ENCODE assay signal across 8 cellular contexts in the genomic region with DNA sequence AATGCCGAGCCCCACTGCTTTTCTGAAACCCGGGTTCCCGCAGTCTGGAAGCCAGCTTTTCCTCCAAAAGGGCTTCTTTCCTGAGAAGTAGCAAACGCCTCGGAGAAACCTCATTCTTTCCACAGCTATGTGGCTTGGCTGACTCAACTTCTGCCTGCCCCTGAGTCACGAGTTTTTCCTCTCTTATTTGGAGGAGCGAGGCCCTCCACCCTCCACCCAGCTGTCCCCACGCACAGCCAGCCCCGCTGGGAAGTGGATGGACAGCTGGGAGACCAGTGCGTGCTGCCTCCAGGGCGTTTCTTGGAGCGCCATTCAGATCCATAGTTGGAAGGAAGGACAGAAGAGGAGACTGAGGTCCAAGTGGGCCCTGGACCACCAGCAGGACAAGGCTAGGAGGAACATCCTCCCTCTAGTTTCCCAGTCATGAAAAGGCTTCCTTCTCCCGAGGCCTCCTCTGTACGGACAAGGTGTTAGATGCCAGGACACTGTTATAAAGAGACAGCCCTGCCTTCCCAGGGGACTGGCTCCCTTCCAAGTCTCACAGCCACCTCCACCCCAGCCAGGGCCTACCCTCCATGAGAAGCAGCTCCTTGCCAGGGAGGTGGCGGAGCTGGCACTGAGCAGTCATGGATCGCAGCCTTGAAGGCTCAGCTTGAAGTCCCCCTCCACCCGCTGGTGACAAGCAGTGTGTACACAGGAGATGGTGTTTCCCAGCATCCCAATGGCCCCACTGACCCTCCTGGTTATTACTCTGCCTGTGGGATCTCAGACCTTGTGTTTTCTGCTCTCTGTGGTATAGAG. TPM values are rescaled to one million over a fixed set of nuclear protein-coding genes. Genes with fewer than 3 reads are reported as not detected.
A peak's percentile ranks its signal among the peaks of the same experiment; 100 is the strongest.
DNase-seq lines count a peak whose midpoint lies in the region; ATAC-seq and TF ChIP-seq lines count a peak whose summit lies in the region.

No MANE protein-coding gene starts in this region.

- H3K9me3 Mint-ChIP-seq in endodermal cell, result no peaks in the 10 kb centered on the region

- H3K36me3 Mint-ChIP-seq in endodermal cell (ENCODE audit: low read depth), result no peaks in the 10 kb centered on the region

- H3K27ac ChIP-seq in AG04450 (ENCODE audit: low read depth, low read length) (peak overlapping the region; percentile 98), right lobe of liver (peak overlapping the region; percentile 2 to 18 (median 4)), tibial nerve (peak overlapping the region; percentile 74 to 95 (median 84)), endodermal cell (ENCODE audit: low read depth, low read length) (no peak overlapping the region), Karpas-422 (ENCODE audit: low read length) (no peak overlapping the region)

- POLR2A ChIA-PET in AG04450 (lab: Yijun Ruan, JAX), result interaction anchor here (0.6 to 2.4 kb wide), 3 partner anchors 16 to 57 kb away, joined by 3 to 12 read pairs (median 4); partner anchors contain the start of gene POP4

- intact Hi-C loops in right lobe of liver (cut with DNase I), result no loop called here

- H3K9ac ChIP-seq in endodermal cell (ENCODE audit: extremely low read depth, low read length, poor library complexity, severe bottlenecking) (no peak overlapping the region), Karpas-422 (ENCODE audit: low read length) (no peak overlapping the region)

- TF ChIP-seq CTCF in AG04450 (IDR thresholded peaks at IDR 0.05; ENCODE audit: low read depth, low read length) (no peak), astrocyte of the spinal cord (IDR thresholded peaks at IDR 0.05; ENCODE audit: low read depth, low read length) (no peak), right lobe of liver (IDR thresholded peaks at IDR 0.05) (no peak), tibial nerve (IDR thresholded peaks at IDR 0.05) (no peak), endodermal cell (conservative IDR thresholded peaks at IDR 0.05) (no peak)

- no peaks in the 10 kb centered on the region for H3K9me2 ChIP-seq in Karpas-422 (replicated peaks; ENCODE audit: insufficient read depth, low read length)

- H3K27ac Mint-ChIP-seq in endodermal cell, result no peak overlapping the region

- peak; percentile 85 for DNase-seq in AG04450 (ENCODE audit: low read depth, low spot score)
- DNase-seq in LHCN-M2 (ENCODE audit: low read depth), result peak; percentile 96
- peak; percentile 87 for DNase-seq in astrocyte of the spinal cord (ENCODE audit: low read depth, low spot score)
- DNase-seq in right lobe of liver, result peak in 2 of 3 donors; percentile 35 to 47
- peak in 1 of 2 donors; percentile 46 for DNase-seq in tibial nerve (ENCODE audit: low spot score in 2 of 2)
- no peak for DNase-seq in endodermal cell
- no peak for DNase-seq in Karpas-422

- ATAC-seq in right lobe of liver, result peak in 1 of 4 donors; percentile 1
- no peak for ATAC-seq in HG03095 (IDR thresholded peaks at IDR 0.05; ENCODE audit: unreplicated experiment)

- H3K4me3 ChIP-seq in AG04450 (ENCODE audit: low read depth, low read length) (peak overlapping the region; percentile 20), astrocyte of the spinal cord (ENCODE audit: low read depth, low read length) (no peak overlapping the region), right lobe of liver (no peak overlapping the region), tibial nerve (peak overlapping the region in 1 of 4 donors; percentile 26), endodermal cell (ENCODE audit: low read length) (no peak overlapping the region), Karpas-422 (ENCODE audit: low read length) (no peak overlapping the region)

- H3K27me3 ChIP-seq in AG04450 (ENCODE audit: control insufficient read depth, insufficient read depth, low read length) (no peaks in the 10 kb centered on the region), right lobe of liver (no peaks in the 10 kb centered on the region), tibial nerve (no peaks in the 10 kb centered on the region), endodermal cell (ENCODE audit: control insufficient read depth, insufficient read depth, low read length, poor library complexity, severe bottlenecking) (peaks cover 22% of the 10 kb centered on the region), Karpas-422 (ENCODE audit: low read length) (no peaks in the 10 kb centered on the region)

- no peaks in the 10 kb centered on the region for H4K20me1 ChIP-seq in Karpas-422 (ENCODE audit: insufficient read depth, low read depth, low read length)

- H3K9me3 ChIP-seq in AG04450 (ENCODE audit: control insufficient read depth, insufficient read depth, low read length), result no peaks in the 10 kb centered on the region; the same call in 1 of the 2 replicates
- H3K9me3 ChIP-seq in right lobe of liver, result no peaks in the 10 kb centered on the region
- no peaks in the 10 kb centered on the region for H3K9me3 ChIP-seq in tibial nerve
- H3K9me3 ChIP-seq in endodermal cell (ENCODE audit: control insufficient read depth, low read length), result no peaks in the 10 kb centered on the region
- no peaks in the 10 kb centered on the region for H3K9me3 ChIP-seq in Karpas-422 (ENCODE audit: low read length)

- no peak overlapping the region for H2AFZ ChIP-seq in Karpas-422 (ENCODE audit: low read length)

- H3K4me1 ChIP-seq in right lobe of liver, result peaks cover 0 to 29% (median 14%) of the 10 kb centered on the region in 4 donors
- H3K4me1 ChIP-seq in tibial nerve, result peaks cover 0 to 70% (median 31%) of the 10 kb centered on the region in 4 donors
- peaks cover 4% of the 10 kb centered on the region for H3K4me1 ChIP-seq in endodermal cell (ENCODE audit: control insufficient read depth, insufficient read depth, low read length)
- H3K4me1 ChIP-seq in Karpas-422 (ENCODE audit: low read length), result peaks cover 8% of the 10 kb centered on the region

- in situ Hi-C loops in astrocyte of the spinal cord (cut with HindIII; ENCODE audit: low sequenced_read_pairs), result no loop called here

- no peak for TF ChIP-seq POLR2A in right lobe of liver (IDR thresholded peaks at IDR 0.05)
- TF ChIP-seq POLR2A in tibial nerve (IDR thresholded peaks at IDR 0.05), result peak in 1 of 2 donors; percentile 28

- H3K4me2 ChIP-seq in Karpas-422 (ENCODE audit: low read depth, low read length, poor library complexity, severe bottlenecking), result no peak overlapping the region

- H3K36me3 ChIP-seq in right lobe of liver (no peaks in the 10 kb centered on the region), tibial nerve (no peaks in the 10 kb centered on the region), endodermal cell (ENCODE audit: control insufficient read depth, insufficient read depth, low read length) (no peaks in the 10 kb centered on the region), Karpas-422 (ENCODE audit: insufficient read depth, low read length) (no peaks in the 10 kb centered on the region)

- TF ChIP-seq EP300 in tibial nerve (IDR thresholded peaks at IDR 0.05), result peak; percentile 21 to 77

- peaks cover 6% of the 10 kb centered on the region for H3K27me3 Mint-ChIP-seq in endodermal cell (ENCODE audit: insufficient read depth)

- H3K4me3 Mint-ChIP-seq in endodermal cell, result no peak overlapping the region

- no peaks in the 10 kb centered on the region for H3K79me2 ChIP-seq in Karpas-422 (ENCODE audit: low read length)

- CTCF ChIA-PET in AG04450 (lab: Charles Lee), result interaction anchor here (0.6 to 4.7 kb wide), 6 partner anchors 9 to 305 kb away, joined by 3 to 36 read pairs (median 11); no protein-coding TSS in a partner anchor

- 11% methylated on average over 6 of the region's 17 CpGs for WGBS in right lobe of liver (ENCODE audit: insufficient coverage, low coverage, low lambda C conversion rate, missing lambda C conversion rate)
- WGBS in tibial nerve, 2 donors, result 20 to 28% methylated on average over 15 to 17 of the region's 17 CpGs
- WGBS in endodermal cell (ENCODE audit: insufficient coverage in 1 of 2, insufficient read length in 1 of 2), 2 experiments, result 87 to 88% methylated on average over 9 to 17 of the region's 17 CpGs

- peaks cover 9% of the 10 kb centered on the region for H3K4me1 Mint-ChIP-seq in endodermal cell

RNA-seq across cellular contexts. Expression of gene PLEKHF1, which starts 2.5 kb away (rescaled TPM):
- 5.4 and 6.4 TPM in 2 replicates for polyA plus RNA-seq in AG04450 (2011; rRNA removed)
- 7.9 and 10.2 TPM in 2 replicates for polyA minus RNA-seq in AG04450 (2011; rRNA and poly(A)+ RNA removed)
- total RNA-seq in LHCN-M2 (2014; rRNA removed), result 13.8 and 15.2 TPM in 2 replicates
- polyA plus RNA-seq in LHCN-M2 (2012), result 9.0 TPM
- 10 to 100 TPM in 2 of 6 experiments, 1 to 10 TPM in 4; 5.6 to 13.8 (median 9.8) TPM for total RNA-seq in right lobe of liver
- 100 to 1,000 TPM in 2 of 4 donors, 10 to 100 TPM in 2; 52.2 to 119 (median 89.0) TPM for total RNA-seq in tibial nerve
- 1 to 10 TPM; 2.6 to 2.8 TPM for total RNA-seq in endodermal cell
- 1.1 TPM for polyA plus RNA-seq in endodermal cell (2013, experiment 1 of 2)
- 0.62 TPM for polyA plus RNA-seq in endodermal cell (2013, experiment 2 of 2)
- 0.54 TPM in 1 of 2 replicates, not detected in the other for total RNA-seq in Karpas-422 (2014; rRNA removed; shearing (Covaris generic); ENCODE audit: low replicate concordance)

RNA-seq across cellular contexts. Expression of gene C19orf12, which starts 52.3 kb away (rescaled TPM):
- polyA plus RNA-seq in AG04450 (2011; rRNA removed), result 27.1 and 27.9 TPM in 2 replicates
- 10.9 and 11.3 TPM in 2 replicates for polyA minus RNA-seq in AG04450 (2011; rRNA and poly(A)+ RNA removed)
- total RNA-seq in LHCN-M2 (2014; rRNA removed) (36.0 and 41.7 TPM in 2 replicates), right lobe of liver (10 to 100 TPM; 35.2 to 62.8 (median 52.4) TPM), tibial nerve (10 to 100 TPM; 52.5 to 71.6 (median 56.7) TPM), endodermal cell (10 to 100 TPM; 18.9 to 22.9 TPM)
- polyA plus RNA-seq in LHCN-M2 (2012), result 21.6 TPM
- 24.4 TPM for polyA plus RNA-seq in endodermal cell (2013, experiment 1 of 2)
- 19.4 TPM for polyA plus RNA-seq in endodermal cell (2013, experiment 2 of 2)
- 11.8 and 23.4 TPM in 2 replicates for total RNA-seq in Karpas-422 (2014; rRNA removed; shearing (Covaris generic); ENCODE audit: low replicate concordance)

RNA-seq across cellular contexts. Expression of gene POP4, which starts 56.7 kb away (rescaled TPM):
- polyA plus RNA-seq in AG04450 (2011; rRNA removed), result 74.1 and 87.4 TPM in 2 replicates
- polyA minus RNA-seq in AG04450 (2011; rRNA and poly(A)+ RNA removed), result 46.6 and 51.5 TPM in 2 replicates
- total RNA-seq in LHCN-M2 (2014; rRNA removed) (94.4 and 101 TPM in 2 replicates), right lobe of liver (10 to 100 TPM; 28.5 to 58.5 (median 34.8) TPM), tibial nerve (10 to 100 TPM; 43.7 to 57.2 (median 51.2) TPM), endodermal cell (10 to 100 TPM; 58.2 to 59.7 TPM)
- 97.8 TPM for polyA plus RNA-seq in LHCN-M2 (2012)
- polyA plus RNA-seq in endodermal cell (2013, experiment 1 of 2), result 66.2 TPM
- 59.5 TPM for polyA plus RNA-seq in endodermal cell (2013, experiment 2 of 2)
- 72.7 and 92.7 TPM in 2 replicates for total RNA-seq in Karpas-422 (2014; rRNA removed; shearing (Covaris generic); ENCODE audit: low replicate concordance)

Comparison
In these comparisons a context has a peak if more than half of its experiments do, and no peak if none do; other contexts are left out.
1. DNase-seq: peak in AG04450 (single experiment), LHCN-M2 (single experiment), astrocyte of the spinal cord (single experiment) and right lobe of liver (2 of 3); none in endodermal cell (single experiment) and Karpas-422 (single experiment).
2. H3K27ac ChIP-seq: peak in AG04450 (single experiment), right lobe of liver (3 of 3) and tibial nerve (4 of 4); none in endodermal cell (single experiment) and Karpas-422 (single experiment).